In the genomic region with DNA sequence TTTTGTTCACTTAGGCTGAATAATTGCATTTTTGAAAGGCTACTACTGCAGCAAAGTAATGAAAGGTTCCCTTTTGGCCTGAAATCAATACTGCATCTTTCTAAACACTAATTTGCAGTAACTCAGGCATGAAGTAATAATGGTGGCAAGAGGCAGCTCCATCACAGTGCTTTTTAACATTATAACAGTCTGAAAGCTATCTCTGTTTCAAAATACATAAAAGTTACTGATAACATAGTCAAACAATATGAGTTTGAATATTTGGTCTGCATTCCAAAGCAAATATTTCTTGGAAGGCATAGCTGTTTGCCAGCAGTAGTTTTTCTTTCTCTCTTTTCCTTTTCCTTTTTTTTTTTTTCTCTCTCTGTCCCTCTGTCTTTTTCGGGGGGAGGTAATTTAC, we compare ENCODE assay signal across 1 cellular context.
TF ChIP-seq lines count a peak whose summit lies in the region.

No MANE protein-coding gene starts in this region.

TF ChIP-seq in endothelial cell of umbilical vein, 7 proteins besides CTCF, POLR2A, EP300 and RAD21:
- TF ChIP-seq GATA2 (IDR thresholded peaks at IDR 0.05; ENCODE audit: insufficient read depth, insufficient read length, low read depth, low read length): no peak
- TF ChIP-seq FOS (IDR thresholded peaks at IDR 0.05; ENCODE audit: borderline replicate concordance, insufficient read depth, low read length): no peak
- no peak for TF ChIP-seq MYC (IDR thresholded peaks at IDR 0.05; ENCODE audit: low read depth, low read length)
- TF ChIP-seq EZH2 (IDR thresholded peaks at IDR 0.05; ENCODE audit: borderline replicate concordance, low read depth, low read length, severe bottlenecking): no peak
- no peak for TF ChIP-seq POLR2AphosphoS5 (IDR thresholded peaks at IDR 0.05; ENCODE audit: insufficient read depth, low read depth, low read length)
- TF ChIP-seq MAX (IDR thresholded peaks at IDR 0.05; ENCODE audit: insufficient read depth, insufficient read length): no peak
- no peak for TF ChIP-seq JUN (IDR thresholded peaks at IDR 0.05; ENCODE audit: borderline replicate concordance, insufficient read depth, insufficient read length, low read depth)
TF ChIP-seq in endothelial cell of umbilical vein: peak in this region for 0.
